In genomic region chrX:55451990-55452824, GRCh38 we compare ENCODE assay signal across 8 cellular contexts. TPM values are rescaled to one million over a fixed set of nuclear protein-coding genes. Genes with fewer than 3 reads are reported as not detected.
DNase-seq lines count a peak whose midpoint lies in the region; ATAC-seq, FAIRE-seq and TF ChIP-seq lines count a peak whose summit lies in the region.

A gene with protein sequence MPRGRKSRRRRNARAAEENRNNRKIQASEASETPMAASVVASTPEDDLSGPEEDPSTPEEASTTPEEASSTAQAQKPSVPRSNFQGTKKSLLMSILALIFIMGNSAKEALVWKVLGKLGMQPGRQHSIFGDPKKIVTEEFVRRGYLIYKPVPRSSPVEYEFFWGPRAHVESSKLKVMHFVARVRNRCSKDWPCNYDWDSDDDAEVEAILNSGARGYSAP (plus strand): TSS chrX:55452127. CDS start chrX:55452375, 248 bp downstream.

- TF ChIP-seq CTCF in activated B cell treated with CpG ODN at 0.5 μM for 24 hours (IDR thresholded peaks at IDR 0.05), result no peak
- TF ChIP-seq CTCF in bronchial epithelial cell (IDR thresholded peaks at IDR 0.05; ENCODE audit: insufficient read depth, low read length, severe bottlenecking), result no peak
- no peak for TF ChIP-seq CTCF in smooth muscle cell (IDR thresholded peaks at IDR 0.05; ENCODE audit: borderline replicate concordance, insufficient read depth, poor library complexity, severe bottlenecking)
- no peak for TF ChIP-seq CTCF in PC-9 (conservative IDR thresholded peaks at IDR 0.05)

- BruUV-seq in PC-9 (replicated peaks; lab: Mats Ljungman, UMichigan), result no TSS peak

- intact Hi-C loops in activated B cell treated with CpG ODN at 0.5 μM for 24 hours (cut with micrococcal nuclease) (no loop called here), PC-9 (cut with micrococcal nuclease; ENCODE audit: unreplicated experiment) (no loop called here)

- no peaks in the 10 kb centered on the region for H3K9me3 Mint-ChIP-seq in activated B cell treated with CpG ODN at 0.5 μM for 24 hours

- H3K36me3 ChIP-seq in bronchial epithelial cell (ENCODE audit: control insufficient read depth, insufficient read depth, low read length) (no peaks in the 10 kb centered on the region), smooth muscle cell (ENCODE audit: low read depth) (no peaks in the 10 kb centered on the region), PC-9 (ENCODE audit: low read depth) (no peaks in the 10 kb centered on the region)

- peak within 1 kb of the TSS; percentile 79 for H3K27ac Mint-ChIP-seq in activated B cell treated with CpG ODN at 0.5 μM for 24 hours

- ATAC-seq in GM18502 (IDR thresholded peaks at IDR 0.05; ENCODE audit: poor library complexity, unreplicated experiment) (peak; percentile 98), HG02870 (IDR thresholded peaks at IDR 0.05; ENCODE audit: unreplicated experiment) (peak; percentile 94), activated B cell treated with CpG ODN at 0.5 μM for 24 hours (ENCODE audit: low read depth) (peak; percentile 92)

- H3K27me3 ChIP-seq in bronchial epithelial cell (ENCODE audit: control insufficient read depth, insufficient read depth, low read length), result no peaks in the 10 kb centered on the region
- no peaks in the 10 kb centered on the region for H3K27me3 ChIP-seq in smooth muscle cell (ENCODE audit: low read depth)
- H3K27me3 ChIP-seq in PC-9 (ENCODE audit: insufficient read depth, low read depth), result no peaks in the 10 kb centered on the region

- H3K9ac ChIP-seq in smooth muscle cell (ENCODE audit: low read depth), result peak within 1 kb of the TSS; percentile 65

- CTCF ChIA-PET in activated B cell treated with CpG ODN at 0.5 μM for 24 hours (lab: Charles Lee) (interaction anchor here (0.6 to 1.4 kb wide), 2 partner anchors 36 to 1270 kb away, joined by 3 to 10 read pairs; no protein-coding TSS in a partner anchor), PC-9 (lab: Charles Lee) (no interaction called here)

- H3K4me1 Mint-ChIP-seq in activated B cell treated with CpG ODN at 0.5 μM for 24 hours, result peaks cover 13% of the 10 kb centered on the region

- H3F3A ChIP-seq in smooth muscle cell (ENCODE audit: low read depth) (no peaks in the 10 kb centered on the region), PC-9 (ENCODE audit: insufficient read depth, low read depth) (no peaks in the 10 kb centered on the region)

- H3K4me1 ChIP-seq in smooth muscle cell (ENCODE audit: low read depth), result no peaks in the 10 kb centered on the region
- no peaks in the 10 kb centered on the region for H3K4me1 ChIP-seq in PC-9 (replicated peaks; ENCODE audit: insufficient read depth)

- no peaks in the 10 kb centered on the region for H3K9me3 ChIP-seq in smooth muscle cell (replicated peaks; ENCODE audit: low read depth)
- H3K9me3 ChIP-seq in PC-9 (ENCODE audit: insufficient read depth, low read depth), result no peaks in the 10 kb centered on the region

- peak within 1 kb of the TSS; percentile 88 for H3K4me2 ChIP-seq in smooth muscle cell
- no peak within 1 kb of the TSS for H3K4me2 ChIP-seq in PC-9

- H3K79me2 ChIP-seq in smooth muscle cell (ENCODE audit: low read depth), result peaks cover 11% of the 10 kb centered on the region
- no peaks in the 10 kb centered on the region for H3K79me2 ChIP-seq in PC-9 (ENCODE audit: low read depth)

- WGBS in smooth muscle cell (ENCODE audit: low lambda C conversion rate), result 41% methylated on average over 42 of the region's 42 CpGs

- peak; percentile 16 for DNase-seq in NCI-H2171 (lab: John Stamatoyannopoulos, UW)
- peak; percentile 58 for DNase-seq in activated B cell treated with CpG ODN at 0.5 μM for 24 hours
- DNase-seq in bronchial epithelial cell (ENCODE audit: low read depth), result peak; percentile 50
- DNase-seq in iPS-NIHi7 (ENCODE audit: extremely low spot score), result peak; percentile 70
- DNase-seq in smooth muscle cell (lab: John Stamatoyannopoulos, UW; ENCODE audit: unreplicated experiment), result peak; percentile 26
- DNase-seq in PC-9, result no peak

- no peaks in the 10 kb centered on the region for H3K27me3 Mint-ChIP-seq in activated B cell treated with CpG ODN at 0.5 μM for 24 hours

- H3K36me3 Mint-ChIP-seq in activated B cell treated with CpG ODN at 0.5 μM for 24 hours (ENCODE audit: low read depth), result no peaks in the 10 kb centered on the region

- H3K27ac ChIP-seq in smooth muscle cell (ENCODE audit: low read depth) (peak within 1 kb of the TSS; percentile 48), PC-9 (no peak within 1 kb of the TSS)

- FAIRE-seq in bronchial epithelial cell (lab: Jason Lieb, UNC), result no peak

- H2AFZ ChIP-seq in smooth muscle cell (ENCODE audit: low read depth) (peak within 1 kb of the TSS; percentile 80), PC-9 (no peak within 1 kb of the TSS)

- H4K20me1 ChIP-seq in smooth muscle cell (ENCODE audit: low read depth) (no peaks in the 10 kb centered on the region), PC-9 (ENCODE audit: insufficient read depth) (no peaks in the 10 kb centered on the region)

- POLR2A ChIA-PET in activated B cell treated with CpG ODN at 0.5 μM for 24 hours (lab: Charles Lee), result interaction anchor here (0.7 to 1.5 kb wide), 10 partner anchors 37 to 1768 kb away, joined by 3 to 18 read pairs (median 4); partner anchors contain the start of genes APEX2, RRAGB and USP51
- POLR2A ChIA-PET in PC-9 (lab: Charles Lee; ENCODE audit: unreplicated experiment), result no interaction called here

- H3K4me3 Mint-ChIP-seq in activated B cell treated with CpG ODN at 0.5 μM for 24 hours, result peak within 1 kb of the TSS; percentile 89

- H3K9me2 ChIP-seq in PC-9 (ENCODE audit: insufficient read depth), result no peaks in the 10 kb centered on the region

- H3K4me3 ChIP-seq in bronchial epithelial cell (ENCODE audit: low read depth, low read length) (peak within 1 kb of the TSS; percentile 48), smooth muscle cell (peak within 1 kb of the TSS; percentile 71), PC-9 (no peak within 1 kb of the TSS)

RNA-seq across cellular contexts. Expression of the gene that starts here (rescaled TPM):
- 8.4 and 9.8 TPM in 2 replicates for total RNA-seq in activated B cell treated with CpG ODN at 0.5 μM for 24 hours
- total RNA-seq in bronchial epithelial cell, result 1.5 and 3.9 TPM in 2 replicates
- total RNA-seq in smooth muscle cell, result 81.3 and 97.4 TPM in 2 replicates
- polyA plus RNA-seq in smooth muscle cell, result 66.0 and 95.8 TPM in 2 replicates
- total RNA-seq in PC-9 (2021), result not detected in 2 replicates

Comparison
In these comparisons a context has a peak if more than half of its experiments do, and no peak if none do; other contexts are left out.
1. DNase-seq: peak in NCI-H2171 (single experiment), activated B cell treated with CpG ODN at 0.5 μM for 24 hours (single experiment), bronchial epithelial cell (single experiment), iPS-NIHi7 (single experiment) and smooth muscle cell (single experiment); none in PC-9 (0 of 2).
2. Peak in every context shown above with its lines, with median percentiles within 50 percentile points of each other: ATAC-seq.